Comparison of ENCODE assay signal across 1 cellular context in genomic region chr20:4151342-4151741, GRCh38.
TF ChIP-seq lines count a peak whose summit lies in the region.

No MANE protein-coding gene starts in this region.

TF ChIP-seq in GM23338, 12 proteins besides CTCF, POLR2A, EP300 and RAD21:
- TF ChIP-seq EZH2 (IDR thresholded peaks at IDR 0.05; ENCODE audit: low read depth, unreplicated experiment) (no peak), POLR2AphosphoS5 (IDR thresholded peaks at IDR 0.05; ENCODE audit: low read depth) (no peak), NANOG (IDR thresholded peaks at IDR 0.05; ENCODE audit: borderline replicate concordance) (no peak), STAT1 (IDR thresholded peaks at IDR 0.05; ENCODE audit: unreplicated experiment) (no peak), ETS1 (IDR thresholded peaks at IDR 0.05) (no peak), CREB1 (CRISPR knock-in tag; IDR thresholded peaks at IDR 0.05; ENCODE audit: low read depth) (no peak), JUNB (IDR thresholded peaks at IDR 0.05; ENCODE audit: unreplicated experiment) (no peak), ZNF462 (CRISPR knock-in tag; IDR thresholded peaks at IDR 0.05) (no peak), ZNF331 (CRISPR knock-in tag; IDR thresholded peaks at IDR 0.05; ENCODE audit: low read depth) (no peak), EZH2phosphoT487 (IDR thresholded peaks at IDR 0.05; ENCODE audit: unreplicated experiment) (no peak), ZNF114 (CRISPR knock-in tag; IDR thresholded peaks at IDR 0.05) (no peak), REST (IDR thresholded peaks at IDR 0.05; ENCODE audit: unreplicated experiment) (no peak)
